Comparison of ENCODE assay signal across 8 cellular contexts in genomic region chr9:92294297-92294676, GRCh38. TPM values are rescaled to one million over a fixed set of nuclear protein-coding genes. Genes with fewer than 3 reads are reported as not detected.
DNase-seq lines count a peak whose midpoint lies in the region; ATAC-seq and TF ChIP-seq lines count a peak whose summit lies in the region.

No MANE protein-coding gene starts in this region.

- H3K27me3 ChIP-seq in BJ (ENCODE audit: control insufficient read depth, insufficient read depth, low read length), result no peaks in the 10 kb centered on the region

- no peaks in the 10 kb centered on the region for H3K9me3 Mint-ChIP-seq in activated CD4-positive, alpha-beta T cell treated with anti-CD3 and anti-CD28 coated beads, Interleukin-2, amount 10 ng/mL, durations not matched to agents 7 days and 5 days
- no peaks in the 10 kb centered on the region for H3K9me3 Mint-ChIP-seq in osteocyte (ENCODE audit: unreplicated experiment)

- ATAC-seq in HG03097 (IDR thresholded peaks at IDR 0.05; ENCODE audit: low FRiP score, unreplicated experiment), result no peak
- no peak for ATAC-seq in HG03196 (IDR thresholded peaks at IDR 0.05; ENCODE audit: unreplicated experiment)

- TF ChIP-seq CTCF in BJ (IDR thresholded peaks at IDR 0.05; ENCODE audit: insufficient read depth, low read depth, low read length), result no peak
- TF ChIP-seq CTCF in HFF-Myc (IDR thresholded peaks at IDR 0.05; ENCODE audit: low read depth, low read length, missing control alignments), result no peak
- no peak for TF ChIP-seq CTCF in fibroblast of pulmonary artery (IDR thresholded peaks at IDR 0.05; ENCODE audit: low read length, missing control alignments)
- no peak for TF ChIP-seq CTCF in osteocyte (IDR thresholded peaks at IDR 0.05)

- no peaks in the 10 kb centered on the region for H3K27me3 Mint-ChIP-seq in activated CD4-positive, alpha-beta T cell treated with anti-CD3 and anti-CD28 coated beads, Interleukin-2, amount 10 ng/mL, durations not matched to agents 7 days and 5 days
- H3K27me3 Mint-ChIP-seq in osteocyte (ENCODE audit: unreplicated experiment), result no peaks in the 10 kb centered on the region

- H3K27ac Mint-ChIP-seq in activated CD4-positive, alpha-beta T cell treated with anti-CD3 and anti-CD28 coated beads, Interleukin-2, amount 10 ng/mL, durations not matched to agents 7 days and 5 days, result peak overlapping the region; percentile 98
- peak overlapping the region; percentile 99 for H3K27ac Mint-ChIP-seq in osteocyte (ENCODE audit: unreplicated experiment)

- H3K4me3 Mint-ChIP-seq in activated CD4-positive, alpha-beta T cell treated with anti-CD3 and anti-CD28 coated beads, Interleukin-2, amount 10 ng/mL, durations not matched to agents 7 days and 5 days, result peak overlapping the region; percentile 94
- H3K4me3 Mint-ChIP-seq in osteocyte (ENCODE audit: unreplicated experiment), result peak overlapping the region; percentile 98

- DNase-seq in BJ (ENCODE audit: low read depth) (no peak), HFF-Myc (ENCODE audit: extremely low read depth, low read depth) (no peak), fibroblast of pulmonary artery (ENCODE audit: low read depth) (no peak), osteocyte (ENCODE audit: extremely low spot score, unreplicated experiment) (no peak), T1000 (lab: John Stamatoyannopoulos, UW) (no peak)
- DNase-seq in activated CD4-positive, alpha-beta T cell treated with anti-CD3 and anti-CD28 coated beads, Interleukin-2, amount 10 ng/mL, durations not matched to agents 7 days and 5 days, result peak; percentile 11

- H3K4me3 ChIP-seq in BJ (ENCODE audit: low read depth, low read length) (peak overlapping the region; percentile 85), HFF-Myc (replicated peaks; ENCODE audit: low read depth, low read length) (peak overlapping the region; percentile 89), fibroblast of pulmonary artery (replicated peaks; ENCODE audit: low read depth, low read length) (peak overlapping the region; percentile 81)

- POLR2A ChIA-PET in BJ (lab: Charles Lee), result interaction anchor here (0.7 kb wide), 1 partner anchor 39 kb away, joined by 3 read pairs; no protein-coding TSS in a partner anchor
- POLR2A ChIA-PET in activated CD4-positive, alpha-beta T cell treated with anti-CD3 and anti-CD28 coated beads, Interleukin-2, amount 10 ng/mL, durations not matched to agents 7 days and 5 days (lab: Charles Lee), result no interaction called here

- peaks cover 74% of the 10 kb centered on the region for H3K4me1 Mint-ChIP-seq in activated CD4-positive, alpha-beta T cell treated with anti-CD3 and anti-CD28 coated beads, Interleukin-2, amount 10 ng/mL, durations not matched to agents 7 days and 5 days
- H3K4me1 Mint-ChIP-seq in osteocyte (ENCODE audit: unreplicated experiment), result peaks cover 43% of the 10 kb centered on the region

- CTCF ChIA-PET in BJ (lab: Yijun Ruan, JAX), result interaction anchor here (0.6 to 1.2 kb wide), 3 partner anchors 8 to 154 kb away, joined by 3 to 4 read pairs (median 3); no protein-coding TSS in a partner anchor
- CTCF ChIA-PET in activated CD4-positive, alpha-beta T cell treated with anti-CD3 and anti-CD28 coated beads, Interleukin-2, amount 10 ng/mL, durations not matched to agents 7 days and 5 days (lab: Charles Lee), result no interaction called here

- peaks cover 5% of the 10 kb centered on the region for H3K36me3 ChIP-seq in BJ (ENCODE audit: control insufficient read depth, insufficient read depth, low read length)

- peaks cover 50% of the 10 kb centered on the region for H3K36me3 Mint-ChIP-seq in activated CD4-positive, alpha-beta T cell treated with anti-CD3 and anti-CD28 coated beads, Interleukin-2, amount 10 ng/mL, durations not matched to agents 7 days and 5 days (ENCODE audit: low read depth)
- peaks cover 33% of the 10 kb centered on the region for H3K36me3 Mint-ChIP-seq in osteocyte (ENCODE audit: unreplicated experiment)

RNA-seq across cellular contexts. Expression of gene IARS1, which starts 0.8 kb away (rescaled TPM):
- polyA plus RNA-seq in BJ (2011; rRNA removed), result 117 and 194 TPM in 2 replicates
- 188 and 210 TPM in 2 replicates for polyA minus RNA-seq in BJ (2011; rRNA and poly(A)+ RNA removed)
- total RNA-seq in activated CD4-positive, alpha-beta T cell treated with anti-CD3 and anti-CD28 coated beads, Interleukin-2, amount 10 ng/mL, durations not matched to agents 7 days and 5 days, result 100 to 1,000 TPM; 123 to 128 TPM
- 212 and 231 TPM in 2 replicates for total RNA-seq in osteocyte

RNA-seq across cellular contexts. Expression of gene NOL8, which starts 30.9 kb away (rescaled TPM):
- polyA plus RNA-seq in BJ (2011; rRNA removed), result 8.8 and 17.3 TPM in 2 replicates
- polyA minus RNA-seq in BJ (2011; rRNA and poly(A)+ RNA removed), result 9.4 and 12.4 TPM in 2 replicates
- 10 to 100 TPM; 58.0 to 73.0 TPM for total RNA-seq in activated CD4-positive, alpha-beta T cell treated with anti-CD3 and anti-CD28 coated beads, Interleukin-2, amount 10 ng/mL, durations not matched to agents 7 days and 5 days
- total RNA-seq in osteocyte, result 36.8 and 37.2 TPM in 2 replicates

RNA-seq across cellular contexts. Expression of gene CENPP, which starts 31.5 kb away (rescaled TPM):
- polyA plus RNA-seq in BJ (2011; rRNA removed), result 1.3 and 2.3 TPM in 2 replicates
- 0.71 and 0.77 TPM in 2 replicates for polyA minus RNA-seq in BJ (2011; rRNA and poly(A)+ RNA removed)
- 10 to 100 TPM; 23.3 to 31.6 TPM for total RNA-seq in activated CD4-positive, alpha-beta T cell treated with anti-CD3 and anti-CD28 coated beads, Interleukin-2, amount 10 ng/mL, durations not matched to agents 7 days and 5 days
- 11.6 and 13.1 TPM in 2 replicates for total RNA-seq in osteocyte
